Comparison of ENCODE assay signal across 25 cellular contexts in the genomic region with DNA sequence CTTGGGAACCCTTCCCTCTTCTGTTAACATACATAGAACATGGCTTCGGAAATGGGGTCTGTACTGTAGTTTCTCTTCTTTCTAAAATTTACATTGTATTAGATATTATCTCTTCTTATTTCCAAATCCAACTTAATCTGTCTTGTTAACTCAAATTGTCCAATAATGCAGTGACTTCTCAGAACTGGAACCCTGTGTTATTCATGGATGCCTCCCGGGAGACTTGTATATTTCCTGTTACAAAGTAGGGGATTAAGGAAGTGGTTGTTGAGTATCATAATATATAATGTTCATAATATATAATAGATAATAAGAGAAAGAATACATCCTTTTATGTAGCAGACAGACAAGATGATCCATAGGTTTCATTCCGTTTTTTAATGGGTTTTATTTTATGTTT.
"Had no signal": no experiment of that assay in that cellular context is flagged by ENCODE, and none has a peak within 500 bp of the region (broad histone marks: within the 10 kb centered on the region; RNA-seq: fewer than 3 reads in every experiment).

No MANE protein-coding gene starts in this region.

- H3K4me2 ChIP-seq: hepatocyte had no signal

- H3K4me3 ChIP-seq: colonic mucosa, esophagus squamous epithelium, gastroesophageal sphincter, heart left ventricle, hepatocyte, left lung, lower lobe of right lung, mucosa of descending colon had no signal

- H3K36me3 ChIP-seq: colonic mucosa, esophagus squamous epithelium, gastroesophageal sphincter, heart left ventricle, left lung, lower lobe of right lung had no signal

- H3K9me3 ChIP-seq: colonic mucosa, esophagus squamous epithelium, gastroesophageal sphincter, heart left ventricle, left lung, lower lobe of right lung, mucosa of descending colon had no signal

- H3K27me3 ChIP-seq: colonic mucosa, esophagus squamous epithelium, gastroesophageal sphincter, heart left ventricle, hepatocyte, left lung had no signal

- H3K27ac ChIP-seq: colonic mucosa, epithelial cell of prostate, esophagus squamous epithelium, gastroesophageal sphincter, heart left ventricle, hepatocyte, left lung, lower lobe of right lung had no signal

- ATAC-seq: effector memory CD8-positive, alpha-beta T cell; esophagus mucosa; gastroesophageal sphincter; heart left ventricle; left cardiac atrium; left lung; left ventricle myocardium superior; lower lobe of right lung; mucosa of descending colon had no signal

- FAIRE-seq: endometrium had no signal

- H3K4me1 ChIP-seq: colonic mucosa had no signal

- DNase-seq: colonic mucosa; cortex of kidney; effector CD8-positive, alpha-beta T cell; effector memory CD8-positive, alpha-beta T cell; endodermal cell; erythroblast; esophagus squamous epithelium; foreskin fibroblast; foreskin melanocyte; heart left ventricle; hypothalamus; immature natural killer cell; islet precursor cell; left cardiac atrium; left lung; left ventricle myocardium superior; lower lobe of right lung; mesenchymal stem cell; mucosa of descending colon; naive B cell had no signal
